ENCODE assay signal across 39 cellular contexts in genomic region chr1:100340494-100340893, GRCh38.
"Had no signal": no experiment of that assay in that cellular context is flagged by ENCODE, and none has a peak within 500 bp of the region (broad histone marks: within the 10 kb centered on the region; RNA-seq: fewer than 3 reads in every experiment).

No MANE protein-coding gene starts in this region.

- H3K36me3 ChIP-seq: adrenal gland, ascending aorta, brain microvascular endothelial cell, breast epithelium, cardiac muscle cell had no signal

- H3K27me3 ChIP-seq: adrenal gland, ascending aorta, body of pancreas, brain microvascular endothelial cell, breast epithelium, cardiac muscle cell had no signal

- FAIRE-seq: astrocyte, bronchial epithelial cell had no signal

- H3K4me1 Mint-ChIP-seq: activated naive CD4-positive, alpha-beta T cell treated with anti-CD3 and anti-CD28 coated beads, Interleukin-2, amount 10 ng/mL, durations not matched to agents 7 days and 5 days; activated naive CD4-positive, alpha-beta T cell treated with anti-CD3 and anti-CD28 coated beads, Interleukin-2, amount 50 U/mL, for 24 hours; activated naive CD8-positive, alpha-beta T cell treated with anti-CD3 and anti-CD28 coated beads for 36 hours; activated naive CD8-positive, alpha-beta T cell treated with anti-CD3 and anti-CD28 coated beads, Interleukin-2, amount 10 ng/mL, durations not matched to agents 7 days and 5 days; activated naive CD8-positive, alpha-beta T cell treated with anti-CD3 and anti-CD28 coated beads, Interleukin-2, amount 50 U/mL, for 24 hours; activated T-helper 17 cell treated with anti-CD3 and anti-CD28 coated beads, Interleukin-2, amount 50 U/mL, for 72 hours; brain; central memory CD8-positive, alpha-beta T cell had no signal

- H3K9me3 Mint-ChIP-seq: activated naive CD4-positive, alpha-beta T cell treated with anti-CD3 and anti-CD28 coated beads for 36 hours; activated naive CD4-positive, alpha-beta T cell treated with anti-CD3 and anti-CD28 coated beads, Interleukin-2, amount 10 ng/mL, durations not matched to agents 7 days and 5 days; activated naive CD4-positive, alpha-beta T cell treated with anti-CD3 and anti-CD28 coated beads, Interleukin-2, amount 50 U/mL, for 24 hours; activated naive CD4-positive, alpha-beta T cell treated with anti-CD3 and anti-CD28 coated beads, Interleukin-2, amount 50 U/mL, for 72 hours; activated naive CD8-positive, alpha-beta T cell treated with anti-CD3 and anti-CD28 coated beads for 36 hours; activated naive CD8-positive, alpha-beta T cell treated with anti-CD3 and anti-CD28 coated beads, Interleukin-2, amount 10 ng/mL, durations not matched to agents 7 days and 5 days; activated naive CD8-positive, alpha-beta T cell treated with anti-CD3 and anti-CD28 coated beads, Interleukin-2, amount 50 U/mL, for 24 hours; activated T-cell treated with anti-CD3 and anti-CD28 coated beads, Interleukin-2, amount 50 U/mL, for 24 hours; activated T-cell treated with anti-CD3 and anti-CD28 coated beads, Interleukin-2, amount 50 U/mL, for 4 hours; activated T-helper 1 cell treated with anti-CD3 and anti-CD28 coated beads, Interleukin-12 subunit alpha, Interleukin-12 subunit beta, Interleukin-2, Interleukin-4 antibody, amounts not matched to agents 30 ng/mL and 10 ng/mL and 1 ng/mL, durations not matched to agents 14 hours and 24 hours and 36 hours; activated T-helper 17 cell treated with anti-CD3 and anti-CD28 coated beads, Interleukin-2, amount 50 U/mL, for 72 hours; activated T-helper 2 cell treated with anti-CD3 and anti-CD28 coated beads, Interferon-gamma antibody, Interleukin-2, Interleukin-4, amounts not matched to agents 10 μg/mL and 5 μg/mL and 100 μg/mL, durations not matched to agents 14 hours and 24 hours and 36 hours; central memory CD8-positive, alpha-beta T cell had no signal

- ATAC-seq: activated naive CD4-positive, alpha-beta T cell treated with anti-CD3 and anti-CD28 coated beads, Interleukin-2, amount 50 U/mL, for 72 hours; activated naive CD8-positive, alpha-beta T cell treated with anti-CD3 and anti-CD28 coated beads, Interleukin-2, amount 50 U/mL, for 24 hours; activated T-cell treated with anti-CD3 and anti-CD28 coated beads, Interleukin-2, amount 50 U/mL, for 4 hours; activated T-cell treated with anti-CD3 and anti-CD28 coated beads, Interleukin-2, amount 50 U/mL, for 72 hours; activated T-helper 17 cell treated with anti-CD3 and anti-CD28 coated beads, Interleukin-2, amount 50 U/mL, for 72 hours; body of pancreas had no signal

- H3K9me3 ChIP-seq: adrenal gland, ascending aorta, body of pancreas, breast epithelium had no signal

- H3K27me3 Mint-ChIP-seq: activated naive CD4-positive, alpha-beta T cell treated with anti-CD3 and anti-CD28 coated beads, Interleukin-2, amount 50 U/mL, for 24 hours; activated naive CD8-positive, alpha-beta T cell; activated naive CD8-positive, alpha-beta T cell treated with anti-CD3 and anti-CD28 coated beads for 36 hours; activated naive CD8-positive, alpha-beta T cell treated with anti-CD3 and anti-CD28 coated beads, Interleukin-2, amount 50 U/mL, for 24 hours; activated T-cell treated with anti-CD3 and anti-CD28 coated beads, Interleukin-2, amount 50 U/mL, for 24 hours; activated T-helper 17 cell treated with anti-CD3 and anti-CD28 coated beads, Interleukin-2, amount 50 U/mL, for 72 hours; central memory CD8-positive, alpha-beta T cell had no signal

- DNase-seq: activated effector memory CD4-positive, alpha-beta T cell treated with anti-CD3 and anti-CD28 coated beads, Interleukin-2, amount 50 U/mL, for 16 hours; activated gamma-delta T cell; activated gamma-delta T cell treated with Interleukin-2 at 50 U/mL for 16 hours; activated naive CD4-positive, alpha-beta T cell treated with anti-CD3 and anti-CD28 coated beads for 36 hours; activated naive CD4-positive, alpha-beta T cell treated with anti-CD3 and anti-CD28 coated beads, Interleukin-2, amount 10 ng/mL, durations not matched to agents 7 days and 5 days; activated naive CD4-positive, alpha-beta T cell treated with anti-CD3 and anti-CD28 coated beads, Interleukin-2, amount 50 U/mL, for 16 hours; activated naive CD4-positive, alpha-beta T cell treated with Interleukin-2 at 50 U/mL for 16 hours; activated naive CD8-positive, alpha-beta T cell treated with anti-CD3 and anti-CD28 coated beads for 36 hours; activated naive CD8-positive, alpha-beta T cell treated with anti-CD3 and anti-CD28 coated beads, Interleukin-2, amount 10 ng/mL, durations not matched to agents 7 days and 5 days; activated naive CD8-positive, alpha-beta T cell treated with anti-CD3 and anti-CD28 coated beads, Interleukin-2, amount 50 U/mL, for 24 hours; activated T-cell treated with anti-CD3 and anti-CD28 coated beads for 4 hours; activated T-cell treated with anti-CD3 and anti-CD28 coated beads, Interleukin-2, amount 50 U/mL, for 1 hour; activated T-cell treated with anti-CD3 and anti-CD28 coated beads, Interleukin-2, amount 50 U/mL, for 24 hours; activated T-cell treated with anti-CD3 and anti-CD28 coated beads, Interleukin-2, amount 50 U/mL, for 4 hours; activated T-cell treated with anti-CD3 and anti-CD28 coated beads, Interleukin-2, amount 50 U/mL, for 48 hours; activated T-cell treated with anti-CD3 and anti-CD28 coated beads, Interleukin-2, amount 50 U/mL, for 72 hours; adrenal gland; amniotic stem cell; amygdala; anterior cingulate cortex; aorta; body of pancreas; brain microvascular endothelial cell; caudate nucleus; central memory CD4-positive, alpha-beta T cell; cerebellar nuclear complex had no signal

- H3K27ac Mint-ChIP-seq: activated naive CD4-positive, alpha-beta T cell treated with anti-CD3 and anti-CD28 coated beads for 36 hours; activated naive CD4-positive, alpha-beta T cell treated with anti-CD3 and anti-CD28 coated beads, Interleukin-2, amount 10 ng/mL, durations not matched to agents 7 days and 5 days; activated naive CD4-positive, alpha-beta T cell treated with anti-CD3 and anti-CD28 coated beads, Interleukin-2, amount 50 U/mL, for 24 hours; activated naive CD4-positive, alpha-beta T cell treated with anti-CD3 and anti-CD28 coated beads, Interleukin-2, amount 50 U/mL, for 72 hours; activated naive CD8-positive, alpha-beta T cell; activated naive CD8-positive, alpha-beta T cell treated with anti-CD3 and anti-CD28 coated beads for 36 hours; activated naive CD8-positive, alpha-beta T cell treated with anti-CD3 and anti-CD28 coated beads, Interleukin-2, amount 10 ng/mL, durations not matched to agents 7 days and 5 days; activated naive CD8-positive, alpha-beta T cell treated with anti-CD3 and anti-CD28 coated beads, Interleukin-2, amount 50 U/mL, for 24 hours; activated T-cell treated with anti-CD3 and anti-CD28 coated beads, Interleukin-2, amount 50 U/mL, for 24 hours; activated T-cell treated with anti-CD3 and anti-CD28 coated beads, Interleukin-2, amount 50 U/mL, for 72 hours; activated T-helper 1 cell treated with anti-CD3 and anti-CD28 coated beads, Interleukin-12 subunit alpha, Interleukin-12 subunit beta, Interleukin-2, Interleukin-4 antibody, amounts not matched to agents 30 ng/mL and 10 ng/mL and 1 ng/mL, durations not matched to agents 14 hours and 24 hours and 36 hours; activated T-helper 17 cell treated with anti-CD3 and anti-CD28 coated beads, Interleukin-2, amount 50 U/mL, for 72 hours; activated T-helper 2 cell treated with anti-CD3 and anti-CD28 coated beads, Interferon-gamma antibody, Interleukin-2, Interleukin-4, amounts not matched to agents 10 μg/mL and 5 μg/mL and 100 μg/mL, durations not matched to agents 14 hours and 24 hours and 36 hours; brain had no signal

- H3K36me3 Mint-ChIP-seq: activated naive CD4-positive, alpha-beta T cell treated with anti-CD3 and anti-CD28 coated beads, Interleukin-2, amount 10 ng/mL, durations not matched to agents 7 days and 5 days; activated naive CD4-positive, alpha-beta T cell treated with anti-CD3 and anti-CD28 coated beads, Interleukin-2, amount 50 U/mL, for 24 hours; activated naive CD4-positive, alpha-beta T cell treated with anti-CD3 and anti-CD28 coated beads, Interleukin-2, amount 50 U/mL, for 72 hours; activated naive CD8-positive, alpha-beta T cell; activated naive CD8-positive, alpha-beta T cell treated with anti-CD3 and anti-CD28 coated beads for 36 hours; brain had no signal

- H3K4me3 Mint-ChIP-seq: activated naive CD4-positive, alpha-beta T cell treated with anti-CD3 and anti-CD28 coated beads for 36 hours; activated naive CD4-positive, alpha-beta T cell treated with anti-CD3 and anti-CD28 coated beads, Interleukin-2, amount 10 ng/mL, durations not matched to agents 7 days and 5 days; activated naive CD4-positive, alpha-beta T cell treated with anti-CD3 and anti-CD28 coated beads, Interleukin-2, amount 50 U/mL, for 24 hours; activated naive CD8-positive, alpha-beta T cell; activated naive CD8-positive, alpha-beta T cell treated with anti-CD3 and anti-CD28 coated beads for 36 hours; activated naive CD8-positive, alpha-beta T cell treated with anti-CD3 and anti-CD28 coated beads, Interleukin-2, amount 10 ng/mL, durations not matched to agents 7 days and 5 days; activated naive CD8-positive, alpha-beta T cell treated with anti-CD3 and anti-CD28 coated beads, Interleukin-2, amount 50 U/mL, for 24 hours; activated T-cell treated with anti-CD3 and anti-CD28 coated beads, Interleukin-2, amount 50 U/mL, for 24 hours; activated T-cell treated with anti-CD3 and anti-CD28 coated beads, Interleukin-2, amount 50 U/mL, for 4 hours; activated T-cell treated with anti-CD3 and anti-CD28 coated beads, Interleukin-2, amount 50 U/mL, for 72 hours; activated T-helper 1 cell treated with anti-CD3 and anti-CD28 coated beads, Interleukin-12 subunit alpha, Interleukin-12 subunit beta, Interleukin-2, Interleukin-4 antibody, amounts not matched to agents 30 ng/mL and 10 ng/mL and 1 ng/mL, durations not matched to agents 14 hours and 24 hours and 36 hours; activated T-helper 17 cell treated with anti-CD3 and anti-CD28 coated beads, Interleukin-2, amount 50 U/mL, for 72 hours; brain; central memory CD8-positive, alpha-beta T cell had no signal

- H3K4me1 ChIP-seq: adrenal gland, ascending aorta, body of pancreas, breast epithelium had no signal

- H3K4me3 ChIP-seq: adrenal gland, ascending aorta, body of pancreas, breast epithelium, cardiac muscle cell had no signal

- H3K27ac ChIP-seq: adrenal gland, ascending aorta, body of pancreas, brain microvascular endothelial cell, breast epithelium, cardiac muscle cell had no signal
